ENCODE assay signal across 8 cellular contexts in the genomic region with DNA sequence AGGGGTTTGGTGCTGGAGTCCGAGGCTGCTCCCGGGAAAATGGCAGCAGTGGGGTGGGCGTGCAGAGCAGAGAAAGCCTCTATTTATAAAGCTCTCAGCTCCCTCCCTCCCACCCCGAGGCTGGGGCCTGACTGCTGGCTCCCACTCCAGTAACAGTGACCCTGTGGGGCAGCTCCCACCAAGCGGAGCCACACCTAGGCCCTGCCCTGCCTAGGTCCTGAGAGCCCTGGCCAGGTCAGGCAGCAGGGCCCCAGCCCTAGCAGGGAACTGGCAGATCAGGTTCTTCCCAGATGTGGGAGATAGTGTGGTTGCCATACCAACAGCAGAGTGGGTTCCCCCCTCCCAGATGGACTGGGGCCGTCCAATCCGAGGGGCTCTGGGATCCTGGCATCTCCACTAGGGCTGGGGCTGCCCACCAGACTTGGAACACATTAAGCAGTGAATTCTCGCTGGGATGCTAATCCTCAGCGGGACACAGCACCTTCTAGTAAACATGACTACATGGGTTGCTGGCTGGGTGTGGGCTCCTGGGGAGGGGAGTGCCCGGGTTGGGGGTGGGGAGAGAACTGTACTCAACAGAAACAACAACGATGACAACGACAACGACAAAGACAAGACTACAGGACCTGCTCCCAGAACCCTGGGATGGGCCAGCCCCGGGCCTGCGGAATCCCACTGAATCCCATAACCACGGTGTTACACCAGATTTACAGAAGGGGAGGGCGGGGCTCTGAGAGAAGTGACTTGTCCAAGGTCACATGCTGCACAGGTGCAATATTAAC. TPM values are rescaled to one million over a fixed set of nuclear protein-coding genes. Genes with fewer than 3 reads are reported as not detected.
A peak's percentile ranks its signal among the peaks of the same experiment; 100 is the strongest.
DNase-seq lines count a peak whose midpoint lies in the region; ATAC-seq, FAIRE-seq and TF ChIP-seq lines count a peak whose summit lies in the region.

No MANE protein-coding gene starts in this region.

- dilution Hi-C loops in keratinocyte (cut with MboI; ENCODE audit: extremely low pct_ligation_motif_present, low sequenced_read_pairs): no loop called here

- no peak overlapping the region; the same call in 1 of the 2 replicates for H3K27ac ChIP-seq in HEK293 (ENCODE audit: extremely low read depth, low read depth, low read length)
- H3K27ac ChIP-seq in keratinocyte (ENCODE audit: control insufficient read depth, insufficient read depth, low read length): no peak overlapping the region
- H3K27ac ChIP-seq in substantia nigra (ENCODE audit: low read depth, low read length, poor library complexity, severe bottlenecking): peak overlapping the region; percentile 85

- H3K9me3 ChIP-seq in HEK293 (ENCODE audit: control insufficient read depth, insufficient read depth, low read depth, low read length) (no peaks in the 10 kb centered on the region), adipocyte (ENCODE audit: control insufficient read depth, low read length) (no peaks in the 10 kb centered on the region), keratinocyte (ENCODE audit: control insufficient read depth, low read depth, low read length) (no peaks in the 10 kb centered on the region)

- no peak for FAIRE-seq in keratinocyte (lab: Jason Lieb, UNC)

- H3K9ac ChIP-seq in adipocyte (ENCODE audit: low read length) (no peak overlapping the region), keratinocyte (ENCODE audit: control insufficient read depth, extremely low read depth, insufficient read depth, low read length) (peak overlapping the region; percentile 50)

- H3K36me3 ChIP-seq in HEK293 (ENCODE audit: control insufficient read depth in 2 of 2, insufficient read depth in 1 of 2, low read length in 2 of 2) (no peaks in the 10 kb centered on the region), adipocyte (ENCODE audit: control insufficient read depth, insufficient read depth, low read length, severe bottlenecking) (no peaks in the 10 kb centered on the region), keratinocyte (ENCODE audit: control insufficient read depth in 2 of 2, extremely low read depth in 1 of 2, insufficient read depth in 2 of 2, low read length in 2 of 2) (no peaks in the 10 kb centered on the region)

- H3K4me2 ChIP-seq in keratinocyte (ENCODE audit: control insufficient read depth, extremely low read depth, insufficient read depth, low read depth, low read length): peak overlapping the region; percentile 80

- peaks cover 6% of the 10 kb centered on the region for H3K9me1 ChIP-seq in keratinocyte (ENCODE audit: control insufficient read depth, extremely low read depth, insufficient read depth, low read length)

- no peaks in the 10 kb centered on the region for H3K27me3 ChIP-seq in adipocyte (replicated peaks; ENCODE audit: control insufficient read depth, insufficient read depth, low read length)
- H3K27me3 ChIP-seq in keratinocyte (ENCODE audit: control insufficient read depth, extremely low read depth, insufficient read depth, low read length): no peaks in the 10 kb centered on the region

- H3K4me3 ChIP-seq in HEK293 (ENCODE audit: low read depth, low read length) (peak overlapping the region; percentile 74), adipocyte (ENCODE audit: low read length) (no peak overlapping the region), keratinocyte (ENCODE audit: control insufficient read depth in 2 of 3, extremely low read depth in 1 of 3, insufficient read depth in 2 of 3, low read depth in 1 of 3, low read length in 3 of 3) (peak overlapping the region; percentile 55 to 78 (median 64))

- POLR2A ChIA-PET in HEK293 (lab: Yijun Ruan, JAX): interaction anchor here (0.5 kb wide), 1 partner anchor 1056 kb away, joined by 4 read pairs; no protein-coding TSS in a partner anchor

- no peaks in the 10 kb centered on the region for H3K4me1 ChIP-seq in HEK293 (ENCODE audit: control insufficient read depth, insufficient read depth, low read length)
- H3K4me1 ChIP-seq in adipocyte (ENCODE audit: control insufficient read depth, insufficient read depth, low read length): peaks cover 25% of the 10 kb centered on the region
- peaks cover 31% of the 10 kb centered on the region for H3K4me1 ChIP-seq in keratinocyte (ENCODE audit: control insufficient read depth, extremely low read depth, insufficient read depth, low read length)

- TF ChIP-seq CTCF in HEK293 (tag by site-specific recombination; IDR thresholded peaks at IDR 0.05) (no peak), keratinocyte (optimal IDR thresholded peaks at IDR 0.05 in 1 of 3, IDR thresholded peaks at IDR 0.05 in 1 of 3, conservative IDR thresholded peaks at IDR 0.05 in 1 of 3; ENCODE audit: extremely low read depth in 1 of 3, insufficient read depth in 2 of 3, low read length in 3 of 3) (no peak)

- DNase-seq in Ammon's horn (ENCODE audit: low spot score) (peak; percentile 55), adipocyte (ENCODE audit: low read depth) (peak; percentile 45), keratinocyte (ENCODE audit: low read depth, low spot score) (no peak), substantia nigra (lab: John Stamatoyannopoulos, UW) (peak in 22 of 49 donors; percentile 11 to 71 (median 36)), SKM-1 (lab: John Stamatoyannopoulos, UW; ENCODE audit: unreplicated experiment) (no peak)

- H3K79me2 ChIP-seq in keratinocyte (ENCODE audit: control insufficient read depth, insufficient read depth, low read length): peaks cover 24% of the 10 kb centered on the region

- H2AFZ ChIP-seq in keratinocyte (ENCODE audit: control insufficient read depth, low read length): no peak overlapping the region

- ATAC-seq in GM18498 (IDR thresholded peaks at IDR 0.05; ENCODE audit: unreplicated experiment): no peak
- ATAC-seq in activated CD4-positive, CD25-positive, alpha-beta regulatory T cell treated with anti-CD3 and anti-CD28 coated beads, Interleukin-2, amount 50 U/mL, for 24 hours: no peak

- H4K20me1 ChIP-seq in keratinocyte (ENCODE audit: control insufficient read depth, extremely low read depth, insufficient read depth, low read length): no peaks in the 10 kb centered on the region

- CTCF ChIA-PET in HEK293 (lab: Yijun Ruan, JAX): interaction anchor here (0.5 kb wide), 1 partner anchor 20 kb away, joined by 3 read pairs; no protein-coding TSS in a partner anchor

TF ChIP-seq in HEK293, 187 proteins besides CTCF, POLR2A, EP300 and RAD21 (continues in another document):
- TF ChIP-seq ZNF37A (tag by site-specific recombination; IDR thresholded peaks at IDR 0.05) (no peak), ZNF701 (tag by site-specific recombination; IDR thresholded peaks at IDR 0.05) (no peak), KLF1 (tag by site-specific recombination; IDR thresholded peaks at IDR 0.05) (peak; percentile 49), KLF7 (tag by site-specific recombination; IDR thresholded peaks at IDR 0.05; ENCODE audit: borderline replicate concordance) (peak; percentile 62; the same call in 1 of the 2 replicates), ZNF132 (tag by site-specific recombination; IDR thresholded peaks at IDR 0.05; ENCODE audit: borderline replicate concordance) (no peak), ZBTB1 (tag by site-specific recombination; IDR thresholded peaks at IDR 0.05) (no peak), KLF16 (tag by site-specific recombination; IDR thresholded peaks at IDR 0.05) (0 out of 2 replicates have a peak, but pooled peaks have one; percentile 13), ZNF221 (tag by site-specific recombination; IDR thresholded peaks at IDR 0.05; ENCODE audit: borderline replicate concordance) (no peak), ZBTB17 (tag by site-specific recombination; IDR thresholded peaks at IDR 0.05) (peak; percentile 75), ZNF510 (tag by site-specific recombination; IDR thresholded peaks at IDR 0.05; ENCODE audit: insufficient replicate concordance) (no peak), RBAK (tag by site-specific recombination; IDR thresholded peaks at IDR 0.05) (no peak)
- TF ChIP-seq, protein P1, sequence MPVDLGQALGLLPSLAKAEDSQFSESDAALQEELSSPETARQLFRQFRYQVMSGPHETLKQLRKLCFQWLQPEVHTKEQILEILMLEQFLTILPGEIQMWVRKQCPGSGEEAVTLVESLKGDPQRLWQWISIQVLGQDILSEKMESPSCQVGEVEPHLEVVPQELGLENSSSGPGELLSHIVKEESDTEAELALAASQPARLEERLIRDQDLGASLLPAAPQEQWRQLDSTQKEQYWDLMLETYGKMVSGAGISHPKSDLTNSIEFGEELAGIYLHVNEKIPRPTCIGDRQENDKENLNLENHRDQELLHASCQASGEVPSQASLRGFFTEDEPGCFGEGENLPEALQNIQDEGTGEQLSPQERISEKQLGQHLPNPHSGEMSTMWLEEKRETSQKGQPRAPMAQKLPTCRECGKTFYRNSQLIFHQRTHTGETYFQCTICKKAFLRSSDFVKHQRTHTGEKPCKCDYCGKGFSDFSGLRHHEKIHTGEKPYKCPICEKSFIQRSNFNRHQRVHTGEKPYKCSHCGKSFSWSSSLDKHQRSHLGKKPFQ (tag by site-specific recombination; IDR thresholded peaks at IDR 0.05): 0 out of 2 replicates have a peak, but pooled peaks have one; percentile 7

RNA-seq across cellular contexts. Expression of gene SH3GLB2, which starts 1.5 kb away (rescaled TPM):
- 37.1 to 75.7 TPM (median 41.2 TPM) in 3 replicates for polyA plus RNA-seq in keratinocyte
- polyA plus RNA-seq in keratinocyte (2011; ENCODE audit: low read depth): 62.8 TPM
- polyA plus RNA-seq in keratinocyte (2011; cell fraction: cytosol; rRNA removed): 23.7 and 32.8 TPM in 2 replicates
- 141 and 164 TPM in 2 replicates for polyA plus RNA-seq in keratinocyte (2011; cell fraction: nucleus; rRNA removed)
- 27.5 and 73.3 TPM in 2 replicates for polyA plus RNA-seq in keratinocyte (2012; ENCODE audit: low replicate concordance)
- polyA minus RNA-seq in keratinocyte: 27.1 to 46.7 TPM (median 40.4 TPM) in 3 replicates
- polyA minus RNA-seq in keratinocyte (2011; cell fraction: cytosol; rRNA and poly(A)+ RNA removed): 29.7 TPM
- 16.1 and 16.6 TPM in 2 replicates for polyA minus RNA-seq in keratinocyte (2011; cell fraction: nucleus; rRNA and poly(A)+ RNA removed)

RNA-seq across cellular contexts. Expression of gene MIGA2, which starts 9.8 kb away (rescaled TPM):
- 8.5 to 15.0 TPM (median 9.5 TPM) in 3 replicates for polyA plus RNA-seq in keratinocyte
- polyA plus RNA-seq in keratinocyte (2011; ENCODE audit: low read depth): 3.8 TPM
- 3.6 and 7.1 TPM in 2 replicates for polyA plus RNA-seq in keratinocyte (2011; cell fraction: cytosol; rRNA removed)
- polyA plus RNA-seq in keratinocyte (2011; cell fraction: nucleus; rRNA removed): 42.9 and 48.3 TPM in 2 replicates
- 10.3 and 14.9 TPM in 2 replicates for polyA plus RNA-seq in keratinocyte (2012; ENCODE audit: low replicate concordance)
- polyA minus RNA-seq in keratinocyte: 9.5 to 13.6 TPM (median 11.8 TPM) in 3 replicates
- 11.1 TPM for polyA minus RNA-seq in keratinocyte (2011; cell fraction: cytosol; rRNA and poly(A)+ RNA removed)
- 19.4 and 25.4 TPM in 2 replicates for polyA minus RNA-seq in keratinocyte (2011; cell fraction: nucleus; rRNA and poly(A)+ RNA removed)

RNA-seq across cellular contexts. Expression of gene DOLPP1, which starts 54.3 kb away (rescaled TPM):
- polyA plus RNA-seq in keratinocyte: 14.2 to 17.7 TPM (median 16.7 TPM) in 3 replicates
- polyA plus RNA-seq in keratinocyte (2011; ENCODE audit: low read depth): 8.6 TPM
- 12.0 and 12.3 TPM in 2 replicates for polyA plus RNA-seq in keratinocyte (2011; cell fraction: cytosol; rRNA removed)
- polyA plus RNA-seq in keratinocyte (2011; cell fraction: nucleus; rRNA removed): 30.2 and 33.2 TPM in 2 replicates
- 10.1 and 14.0 TPM in 2 replicates for polyA plus RNA-seq in keratinocyte (2012; ENCODE audit: low replicate concordance)
- polyA minus RNA-seq in keratinocyte: 12.3 to 26.1 TPM (median 18.2 TPM) in 3 replicates
- polyA minus RNA-seq in keratinocyte (2011; cell fraction: cytosol; rRNA and poly(A)+ RNA removed): 13.0 TPM
- polyA minus RNA-seq in keratinocyte (2011; cell fraction: nucleus; rRNA and poly(A)+ RNA removed): 10.4 and 13.4 TPM in 2 replicates

Comparison
In these comparisons a context has a peak if more than half of its experiments do, and no peak if none do; other contexts are left out.
1. DNase-seq: peak in Ammon's horn (single experiment) and adipocyte (single experiment); none in keratinocyte (single experiment) and SKM-1 (single experiment).